8 cellular contexts compared by ENCODE assay signal in genomic region chrX:9785944-9786741, GRCh38. TPM values are rescaled to one million over a fixed set of nuclear protein-coding genes. Genes with fewer than 3 reads are reported as not detected.
A peak's percentile ranks its signal among the peaks of the same experiment; 100 is the strongest.
DNase-seq lines count a peak whose midpoint lies in the region; ATAC-seq and TF ChIP-seq lines count a peak whose summit lies in the region.

A gene with protein sequence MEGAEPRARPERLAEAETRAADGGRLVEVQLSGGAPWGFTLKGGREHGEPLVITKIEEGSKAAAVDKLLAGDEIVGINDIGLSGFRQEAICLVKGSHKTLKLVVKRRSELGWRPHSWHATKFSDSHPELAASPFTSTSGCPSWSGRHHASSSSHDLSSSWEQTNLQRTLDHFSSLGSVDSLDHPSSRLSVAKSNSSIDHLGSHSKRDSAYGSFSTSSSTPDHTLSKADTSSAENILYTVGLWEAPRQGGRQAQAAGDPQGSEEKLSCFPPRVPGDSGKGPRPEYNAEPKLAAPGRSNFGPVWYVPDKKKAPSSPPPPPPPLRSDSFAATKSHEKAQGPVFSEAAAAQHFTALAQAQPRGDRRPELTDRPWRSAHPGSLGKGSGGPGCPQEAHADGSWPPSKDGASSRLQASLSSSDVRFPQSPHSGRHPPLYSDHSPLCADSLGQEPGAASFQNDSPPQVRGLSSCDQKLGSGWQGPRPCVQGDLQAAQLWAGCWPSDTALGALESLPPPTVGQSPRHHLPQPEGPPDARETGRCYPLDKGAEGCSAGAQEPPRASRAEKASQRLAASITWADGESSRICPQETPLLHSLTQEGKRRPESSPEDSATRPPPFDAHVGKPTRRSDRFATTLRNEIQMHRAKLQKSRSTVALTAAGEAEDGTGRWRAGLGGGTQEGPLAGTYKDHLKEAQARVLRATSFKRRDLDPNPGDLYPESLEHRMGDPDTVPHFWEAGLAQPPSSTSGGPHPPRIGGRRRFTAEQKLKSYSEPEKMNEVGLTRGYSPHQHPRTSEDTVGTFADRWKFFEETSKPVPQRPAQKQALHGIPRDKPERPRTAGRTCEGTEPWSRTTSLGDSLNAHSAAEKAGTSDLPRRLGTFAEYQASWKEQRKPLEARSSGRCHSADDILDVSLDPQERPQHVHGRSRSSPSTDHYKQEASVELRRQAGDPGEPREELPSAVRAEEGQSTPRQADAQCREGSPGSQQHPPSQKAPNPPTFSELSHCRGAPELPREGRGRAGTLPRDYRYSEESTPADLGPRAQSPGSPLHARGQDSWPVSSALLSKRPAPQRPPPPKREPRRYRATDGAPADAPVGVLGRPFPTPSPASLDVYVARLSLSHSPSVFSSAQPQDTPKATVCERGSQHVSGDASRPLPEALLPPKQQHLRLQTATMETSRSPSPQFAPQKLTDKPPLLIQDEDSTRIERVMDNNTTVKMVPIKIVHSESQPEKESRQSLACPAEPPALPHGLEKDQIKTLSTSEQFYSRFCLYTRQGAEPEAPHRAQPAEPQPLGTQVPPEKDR (N-terminal part only) (plus strand): TSS chrX:9786429. CDS start chrX:9786546, 117 bp downstream.

- H3K9me3 Mint-ChIP-seq in activated T-helper 1 cell treated with anti-CD3 and anti-CD28 coated beads, Interleukin-12 subunit alpha, Interleukin-12 subunit beta, Interleukin-2, Interleukin-4 antibody, amounts not matched to agents 30 ng/mL and 10 ng/mL and 1 ng/mL, durations not matched to agents 14 hours and 24 hours and 36 hours: no peaks in the 10 kb centered on the region

- DNase-seq in LNCaP clone FGC (ENCODE audit: low read depth) (no peak), ecto neural progenitor cell (ENCODE audit: low spot score) (peak; percentile 66), mucosa of gallbladder (ENCODE audit: low spot score) (no peak), osteoblast (ENCODE audit: insufficient read length, low spot score, missing footprints) (no peak), H4 (ENCODE audit: low spot score) (no peak)
- no peak for DNase-seq in activated T-helper 1 cell treated with anti-CD3 and anti-CD28 coated beads, Interleukin-12 subunit alpha, Interleukin-12 subunit beta, Interleukin-2, Interleukin-4 antibody, amounts not matched to agents 30 ng/mL and 10 ng/mL and 1 ng/mL, durations not matched to agents 14 hours and 24 hours and 36 hours (ENCODE audit: low spot score)

- H3K4me3 ChIP-seq in ACC112 (ENCODE audit: low read depth, low read length) (peak within 1 kb of the TSS; percentile 57; the same call in 1 of the 2 replicates), LNCaP clone FGC (ENCODE audit: low read depth, low read length) (peak within 1 kb of the TSS; percentile 64), osteoblast (ENCODE audit: insufficient read depth, low read length) (no peak within 1 kb of the TSS)

- H4K20me1 ChIP-seq in osteoblast (ENCODE audit: insufficient read depth, low read length): no peaks in the 10 kb centered on the region

- no peak for ATAC-seq in GM21619 (IDR thresholded peaks at IDR 0.05; ENCODE audit: unreplicated experiment)

- H3K4me1 ChIP-seq in ACC112 (ENCODE audit: control insufficient read depth, insufficient read depth, low read length, unreplicated experiment): no peaks in the 10 kb centered on the region
- H3K4me1 ChIP-seq in osteoblast (ENCODE audit: insufficient read depth, low read length): no peaks in the 10 kb centered on the region

- no peak within 1 kb of the TSS for H3K4me2 ChIP-seq in osteoblast (ENCODE audit: insufficient read depth, low read length)

- H3K4me1 Mint-ChIP-seq in activated T-helper 1 cell treated with anti-CD3 and anti-CD28 coated beads, Interleukin-12 subunit alpha, Interleukin-12 subunit beta, Interleukin-2, Interleukin-4 antibody, amounts not matched to agents 30 ng/mL and 10 ng/mL and 1 ng/mL, durations not matched to agents 14 hours and 24 hours and 36 hours (ENCODE audit: low read depth): no peaks in the 10 kb centered on the region

- H3K27ac Mint-ChIP-seq in activated T-helper 1 cell treated with anti-CD3 and anti-CD28 coated beads, Interleukin-12 subunit alpha, Interleukin-12 subunit beta, Interleukin-2, Interleukin-4 antibody, amounts not matched to agents 30 ng/mL and 10 ng/mL and 1 ng/mL, durations not matched to agents 14 hours and 24 hours and 36 hours: no peak within 1 kb of the TSS

- H3K27me3 Mint-ChIP-seq in activated T-helper 1 cell treated with anti-CD3 and anti-CD28 coated beads, Interleukin-12 subunit alpha, Interleukin-12 subunit beta, Interleukin-2, Interleukin-4 antibody, amounts not matched to agents 30 ng/mL and 10 ng/mL and 1 ng/mL, durations not matched to agents 14 hours and 24 hours and 36 hours (ENCODE audit: insufficient read depth): peaks cover 23% of the 10 kb centered on the region

- H3K27me3 ChIP-seq in ACC112 (ENCODE audit: insufficient read depth, low read length) (peaks cover 70% of the 10 kb centered on the region), osteoblast (ENCODE audit: insufficient read depth, low read length) (peaks cover 42% of the 10 kb centered on the region)

- no peaks in the 10 kb centered on the region for H3K79me2 ChIP-seq in ACC112 (ENCODE audit: control insufficient read depth, insufficient read depth, low read length, unreplicated experiment)
- no peaks in the 10 kb centered on the region for H3K79me2 ChIP-seq in osteoblast (ENCODE audit: insufficient read depth, low read length)

- no peaks in the 10 kb centered on the region for H3K36me3 Mint-ChIP-seq in activated T-helper 1 cell treated with anti-CD3 and anti-CD28 coated beads, Interleukin-12 subunit alpha, Interleukin-12 subunit beta, Interleukin-2, Interleukin-4 antibody, amounts not matched to agents 30 ng/mL and 10 ng/mL and 1 ng/mL, durations not matched to agents 14 hours and 24 hours and 36 hours (ENCODE audit: low read depth)

- H3K36me3 ChIP-seq in ACC112 (ENCODE audit: insufficient read depth, low read length): no peaks in the 10 kb centered on the region
- no peaks in the 10 kb centered on the region for H3K36me3 ChIP-seq in osteoblast (ENCODE audit: insufficient read depth, low read length)

- no peak within 1 kb of the TSS for H3K4me3 Mint-ChIP-seq in activated T-helper 1 cell treated with anti-CD3 and anti-CD28 coated beads, Interleukin-12 subunit alpha, Interleukin-12 subunit beta, Interleukin-2, Interleukin-4 antibody, amounts not matched to agents 30 ng/mL and 10 ng/mL and 1 ng/mL, durations not matched to agents 14 hours and 24 hours and 36 hours

- H3K9me3 ChIP-seq in osteoblast (ENCODE audit: low read depth, low read length): no peaks in the 10 kb centered on the region

- intact Hi-C loops in activated T-helper 1 cell treated with anti-CD3 and anti-CD28 coated beads, Interleukin-12 subunit alpha, Interleukin-12 subunit beta, Interleukin-2, Interleukin-4 antibody, amounts not matched to agents 30 ng/mL and 10 ng/mL and 1 ng/mL, durations not matched to agents 14 hours and 24 hours and 36 hours (cut with micrococcal nuclease): no loop called here

- no peak for TF ChIP-seq CTCF in LNCaP clone FGC (IDR thresholded peaks at IDR 0.05; ENCODE audit: control insufficient read depth, extremely low read depth, insufficient read depth)
- TF ChIP-seq CTCF in osteoblast (IDR thresholded peaks at IDR 0.05; ENCODE audit: extremely low read depth, low read depth, low read length): no peak

- H2AFZ ChIP-seq in ACC112 (ENCODE audit: low read length, unreplicated experiment): no peak within 1 kb of the TSS
- H2AFZ ChIP-seq in osteoblast (ENCODE audit: low read length): no peak within 1 kb of the TSS

- H3K27ac ChIP-seq in ACC112 (ENCODE audit: low read depth, low read length): no peak within 1 kb of the TSS
- no peak within 1 kb of the TSS for H3K27ac ChIP-seq in osteoblast (ENCODE audit: low read depth, low read length)

RNA-seq across cellular contexts. Expression of the gene that starts here (rescaled TPM):
- total RNA-seq in mucosa of gallbladder: 13.1 TPM
- 6.2 and 8.0 TPM in 2 replicates for total RNA-seq in osteoblast
- total RNA-seq in H4 (2014; rRNA removed; shearing (Covaris generic)): 2.5 and 3.6 TPM in 2 replicates
- not detected in 2 replicates for total RNA-seq in activated T-helper 1 cell treated with anti-CD3 and anti-CD28 coated beads, Interleukin-12 subunit alpha, Interleukin-12 subunit beta, Interleukin-2, Interleukin-4 antibody, amounts not matched to agents 30 ng/mL and 10 ng/mL and 1 ng/mL, durations not matched to agents 14 hours and 24 hours and 36 hours
